Comparison of ENCODE assay signal across 8 cellular contexts in the genomic region with DNA sequence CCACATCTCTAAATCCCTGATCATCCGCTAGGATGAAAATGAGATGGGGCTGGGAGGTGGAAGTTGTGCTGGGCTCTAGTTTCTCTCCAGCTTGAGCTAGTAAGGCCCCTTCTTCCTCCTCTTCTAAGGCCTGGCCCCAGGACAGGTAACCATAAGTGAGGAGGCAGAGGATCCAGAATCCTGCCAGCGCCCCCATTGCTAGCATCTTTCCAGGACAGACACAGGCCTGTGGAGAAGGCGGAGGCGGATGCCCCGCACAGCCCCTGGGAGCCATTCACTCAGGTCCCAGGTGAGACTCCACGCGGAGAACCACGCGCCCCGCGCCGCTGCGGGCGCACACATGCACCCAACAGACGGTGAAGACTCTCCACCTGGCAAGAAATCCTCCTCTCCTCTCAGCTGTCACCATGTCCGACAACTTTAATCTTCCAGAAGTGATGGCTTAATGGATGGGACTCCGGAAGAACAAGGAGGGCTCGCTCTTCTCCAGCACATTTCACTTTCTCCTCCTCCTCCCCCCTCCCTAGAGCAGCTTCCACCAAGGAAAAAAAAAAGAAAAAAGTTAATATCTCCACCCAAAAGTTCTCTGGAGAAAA. TPM values are rescaled to one million over a fixed set of nuclear protein-coding genes. Genes with fewer than 3 reads are reported as not detected.
DNase-seq lines count a peak whose midpoint lies in the region; ATAC-seq and TF ChIP-seq lines count a peak whose summit lies in the region.

No MANE protein-coding gene starts in this region.

- H3K36me3 Mint-ChIP-seq in activated naive CD4-positive, alpha-beta T cell treated with anti-CD3 and anti-CD28 coated beads, Interleukin-2, amount 50 U/mL, for 24 hours: peaks cover 4% of the 10 kb centered on the region

- H3K36me3 ChIP-seq in mesendoderm (ENCODE audit: control insufficient read depth, insufficient read depth, low read length): no peaks in the 10 kb centered on the region

- no peak overlapping the region for H3K18ac ChIP-seq in mesendoderm (ENCODE audit: low read length)

- ATAC-seq in HG03025 (IDR thresholded peaks at IDR 0.05; ENCODE audit: low FRiP score, unreplicated experiment): no peak

- H3K4me3 ChIP-seq in dorsolateral prefrontal cortex: peak overlapping the region; percentile 34 to 82 (median 64)
- peak overlapping the region; percentile 84 for H3K4me3 ChIP-seq in mesendoderm (ENCODE audit: low read length)

- H3K27ac Mint-ChIP-seq in activated naive CD4-positive, alpha-beta T cell treated with anti-CD3 and anti-CD28 coated beads, Interleukin-2, amount 50 U/mL, for 24 hours: no peak overlapping the region

- H3K4ac ChIP-seq in mesendoderm (ENCODE audit: low read depth, low read length): no peak overlapping the region

- peaks cover 25% of the 10 kb centered on the region for H3K4me1 Mint-ChIP-seq in activated naive CD4-positive, alpha-beta T cell treated with anti-CD3 and anti-CD28 coated beads, Interleukin-2, amount 50 U/mL, for 24 hours

- intact Hi-C loops in dorsolateral prefrontal cortex (cut with DNase I): no loop called here

- no peak overlapping the region for H4K8ac ChIP-seq in mesendoderm (ENCODE audit: low read depth, low read length)

- H2BK5ac ChIP-seq in mesendoderm (ENCODE audit: low read length): no peak overlapping the region

- peaks cover 0 to 24% (median 0%) of the 10 kb centered on the region in 45 donors for H3K27me3 ChIP-seq in dorsolateral prefrontal cortex
- H3K27me3 ChIP-seq in mesendoderm (ENCODE audit: insufficient read depth, low read length, poor library complexity): no peaks in the 10 kb centered on the region

- no peak overlapping the region for H2BK120ac ChIP-seq in mesendoderm (ENCODE audit: low read depth, low read length)

- H3K27ac ChIP-seq in dorsolateral prefrontal cortex (peak overlapping the region in 36 of 59 donors; percentile 1 to 80 (median 56)), mesendoderm (ENCODE audit: low read depth, low read length) (no peak overlapping the region)

- no peaks in the 10 kb centered on the region for H3K4me1 ChIP-seq in mesendoderm (ENCODE audit: control insufficient read depth, low read depth, low read length)

- H3K23ac ChIP-seq in mesendoderm (ENCODE audit: low read length): no peak overlapping the region

- no peak overlapping the region for H2AK5ac ChIP-seq in mesendoderm (ENCODE audit: low read length)

- H3K56ac ChIP-seq in mesendoderm (ENCODE audit: low read length): peak overlapping the region; percentile 93

- WGBS in mesendoderm (ENCODE audit: extremely low coverage, insufficient coverage, low lambda C conversion rate): no CpG with 5 or more reads among the region's 18 CpGs

- H4K5ac ChIP-seq in mesendoderm (ENCODE audit: low read length): no peak overlapping the region

- peaks cover 25% of the 10 kb centered on the region for H3K27me3 Mint-ChIP-seq in activated naive CD4-positive, alpha-beta T cell treated with anti-CD3 and anti-CD28 coated beads, Interleukin-2, amount 50 U/mL, for 24 hours

- peaks cover 2% of the 10 kb centered on the region for H3K79me2 ChIP-seq in mesendoderm (ENCODE audit: control insufficient read depth, insufficient read depth, low read length)

- peak overlapping the region; percentile 74 for H3K4me2 ChIP-seq in mesendoderm (ENCODE audit: low read length)

- peak overlapping the region; percentile 88 for H3K4me3 Mint-ChIP-seq in activated naive CD4-positive, alpha-beta T cell treated with anti-CD3 and anti-CD28 coated beads, Interleukin-2, amount 50 U/mL, for 24 hours

- no peak for TF ChIP-seq CTCF in dorsolateral prefrontal cortex (IDR thresholded peaks at IDR 0.05 in 54 of 56, conservative IDR thresholded peaks at IDR 0.05 in 2 of 56; ENCODE audit: low read depth in 1 of 56, partially characterized antibody in 56 of 56)

- H2BK15ac ChIP-seq in mesendoderm (replicated peaks; ENCODE audit: low read depth): no peak overlapping the region

- peak overlapping the region; percentile 84 for H3K9ac ChIP-seq in mesendoderm (ENCODE audit: low read length)

- no peaks in the 10 kb centered on the region for H3K79me1 ChIP-seq in mesendoderm (ENCODE audit: low read length)

- H3K9me3 Mint-ChIP-seq in activated naive CD4-positive, alpha-beta T cell treated with anti-CD3 and anti-CD28 coated beads, Interleukin-2, amount 50 U/mL, for 24 hours: no peaks in the 10 kb centered on the region

- DNase-seq in activated naive CD4-positive, alpha-beta T cell treated with Interleukin-2 at 50 U/mL for 16 hours: no peak
- DNase-seq in dorsolateral prefrontal cortex (peak in 3 of 10 donors; percentile 5 to 67 (median 44)), mesendoderm (peak; percentile 55), HuH-7 (ENCODE audit: low spot score) (no peak), SKM-1 treated with dmso at 0.1 percent for 144 hours (lab: John Stamatoyannopoulos, UW; ENCODE audit: unreplicated experiment) (no peak), KG1 (lab: John Stamatoyannopoulos, UW) (no peak)

RNA-seq across cellular contexts. Expression of a gene that starts 0.8 kb away (rescaled TPM):
- total RNA-seq in dorsolateral prefrontal cortex: 10 to 100 TPM in 1 of 120 experiments, 1 to 10 TPM in 119; 1.9 to 10.0 (median 4.9) TPM
- 2.2 TPM for polyA plus RNA-seq in mesendoderm (2013, experiment 1 of 2)
- 2.5 TPM for polyA plus RNA-seq in mesendoderm (2013, experiment 2 of 2)
